In genomic region chr12:77685112-77685511, GRCh38 we compare ENCODE assay signal across 8 cellular contexts.
A peak's percentile ranks its signal among the peaks of the same experiment; 100 is the strongest.
DNase-seq lines count a peak whose midpoint lies in the region; ATAC-seq and TF ChIP-seq lines count a peak whose summit lies in the region.

No MANE protein-coding gene starts in this region.

- TF ChIP-seq CTCF in OCI-LY1 (IDR thresholded peaks at IDR 0.05; ENCODE audit: low read length) (peak; percentile 63), liver (IDR thresholded peaks at IDR 0.05; ENCODE audit: low read depth, low read length, missing input control) (peak; percentile 55)

- no peaks in the 10 kb centered on the region for H3K4me1 ChIP-seq in Karpas-422 (ENCODE audit: low read length)
- H3K4me1 ChIP-seq in OCI-LY1 (ENCODE audit: insufficient read depth, low read length, severe bottlenecking) = no peaks in the 10 kb centered on the region
- no peaks in the 10 kb centered on the region for H3K4me1 ChIP-seq in liver (ENCODE audit: control insufficient read depth in 4 of 4, insufficient read depth in 4 of 4, low read length in 3 of 4)

- H3K9ac ChIP-seq in Karpas-422 (ENCODE audit: low read length) (no peak overlapping the region), OCI-LY1 (ENCODE audit: low read length) (no peak overlapping the region), liver (ENCODE audit: low read depth in 1 of 2, low read length in 2 of 2) (no peak overlapping the region)

- H3K9me2 ChIP-seq in Karpas-422 (replicated peaks; ENCODE audit: insufficient read depth, low read length) (no peaks in the 10 kb centered on the region), OCI-LY1 (ENCODE audit: low read depth, low read length) (no peaks in the 10 kb centered on the region)

- H3K36me3 ChIP-seq in Karpas-422 (ENCODE audit: insufficient read depth, low read length) (no peaks in the 10 kb centered on the region), OCI-LY1 (ENCODE audit: insufficient read depth, low read length) (no peaks in the 10 kb centered on the region), liver (ENCODE audit: control insufficient read depth in 4 of 4, insufficient read depth in 3 of 4, low read depth in 1 of 4, low read length in 3 of 4) (no peaks in the 10 kb centered on the region)

- no peaks in the 10 kb centered on the region for H3K79me2 ChIP-seq in Karpas-422 (ENCODE audit: low read length)
- no peaks in the 10 kb centered on the region for H3K79me2 ChIP-seq in OCI-LY1 (ENCODE audit: insufficient read depth, low read length)

- H3K9me3 ChIP-seq in Karpas-422 (ENCODE audit: low read length) = no peaks in the 10 kb centered on the region
- H3K9me3 ChIP-seq in OCI-LY1 (ENCODE audit: low read length) = no peaks in the 10 kb centered on the region
- no peaks in the 10 kb centered on the region for H3K9me3 ChIP-seq in liver (ENCODE audit: control insufficient read depth in 4 of 4, low read length in 3 of 4)

- no peak overlapping the region for H3K4me3 ChIP-seq in Karpas-422 (ENCODE audit: low read length)
- no peak overlapping the region for H3K4me3 ChIP-seq in OCI-LY1 (ENCODE audit: low read depth, low read length, poor library complexity, severe bottlenecking)
- no peak overlapping the region for H3K4me3 ChIP-seq in liver (ENCODE audit: low read depth in 1 of 3, low read length in 3 of 3)

- H3K27ac ChIP-seq in Karpas-422 (ENCODE audit: low read length) = no peak overlapping the region
- H3K27ac ChIP-seq in OCI-LY1 (ENCODE audit: low read depth, low read length, poor library complexity, severe bottlenecking) = no peak overlapping the region
- H3K27ac ChIP-seq in liver (ENCODE audit: low read depth in 1 of 2, low read length in 2 of 2) = no peak overlapping the region

- ATAC-seq in GM21619 (IDR thresholded peaks at IDR 0.05; ENCODE audit: unreplicated experiment) = peak; percentile 66
- no peak for ATAC-seq in HG03196 (IDR thresholded peaks at IDR 0.05; ENCODE audit: unreplicated experiment)
- ATAC-seq in GM21528 (IDR thresholded peaks at IDR 0.05; ENCODE audit: low FRiP score, unreplicated experiment) = no peak

- H2AFZ ChIP-seq in Karpas-422 (ENCODE audit: low read length) = no peak overlapping the region
- no peak overlapping the region for H2AFZ ChIP-seq in OCI-LY1 (ENCODE audit: low read length)

- no peak overlapping the region for H3K4me2 ChIP-seq in Karpas-422 (ENCODE audit: low read depth, low read length, poor library complexity, severe bottlenecking)
- H3K4me2 ChIP-seq in OCI-LY1 (ENCODE audit: low read length) = no peak overlapping the region

- DNase-seq in GM03348 (ENCODE audit: low spot score) = peak; percentile 67
- DNase-seq in Karpas-422 = peak; percentile 76
- peak; percentile 85 for DNase-seq in dedifferentiated amniotic fluid mesenchymal stem cell (ENCODE audit: extremely low spot score)

- 6% methylated on average over 6 of the region's 6 CpGs for WGBS in liver

- H3F3A ChIP-seq in OCI-LY1 (ENCODE audit: insufficient read depth, low read length) = no peaks in the 10 kb centered on the region

- peak; percentile 72 to 80 for TF ChIP-seq RAD21 in liver (IDR thresholded peaks at IDR 0.05)

- no peaks in the 10 kb centered on the region for H4K20me1 ChIP-seq in Karpas-422 (ENCODE audit: insufficient read depth, low read depth, low read length)
- H4K20me1 ChIP-seq in OCI-LY1 (ENCODE audit: insufficient read depth, low read length) = no peaks in the 10 kb centered on the region

- H3K27me3 ChIP-seq in Karpas-422 (ENCODE audit: low read length) = no peaks in the 10 kb centered on the region
- no peaks in the 10 kb centered on the region for H3K27me3 ChIP-seq in OCI-LY1 (ENCODE audit: insufficient read depth, low read length)
- no peaks in the 10 kb centered on the region for H3K27me3 ChIP-seq in liver (ENCODE audit: control insufficient read depth in 4 of 4, insufficient read depth in 4 of 4, low read length in 3 of 4)

TF ChIP-seq in liver, 16 proteins besides CTCF, POLR2A, EP300 and RAD21:
- TF ChIP-seq JUND (IDR thresholded peaks at IDR 0.05) (no peak), GABPA (IDR thresholded peaks at IDR 0.05 in 1 of 2, conservative IDR thresholded peaks at IDR 0.05 in 1 of 2) (no peak), HNF4G (IDR thresholded peaks at IDR 0.05) (no peak), EGR1 (IDR thresholded peaks at IDR 0.05; ENCODE audit: low read depth in 2 of 2) (no peak), FOXA2 (IDR thresholded peaks at IDR 0.05) (no peak), ATF3 (IDR thresholded peaks at IDR 0.05) (no peak), MAX (IDR thresholded peaks at IDR 0.05) (no peak)
